2 cellular contexts compared by ENCODE assay signal in genomic region chr9:98379572-98379971, GRCh38.
TF ChIP-seq lines count a peak whose summit lies in the region.

No MANE protein-coding gene starts in this region.

TF ChIP-seq in HCT116, 20 proteins besides CTCF, POLR2A, EP300 and RAD21 (continued from another document):
- no peak for TF ChIP-seq SP1 (IDR thresholded peaks at IDR 0.05; ENCODE audit: low read depth)
- TF ChIP-seq POLR2AphosphoS5 (IDR thresholded peaks at IDR 0.05; ENCODE audit: low read depth, low read length): no peak
- TF ChIP-seq SRF (IDR thresholded peaks at IDR 0.05; ENCODE audit: low read depth): no peak
- no peak for TF ChIP-seq EZH2phosphoT487 (IDR thresholded peaks at IDR 0.05; ENCODE audit: borderline replicate concordance)
- no peak for TF ChIP-seq JUND (IDR thresholded peaks at IDR 0.05)
- no peak for TF ChIP-seq ELF1 (IDR thresholded peaks at IDR 0.05; ENCODE audit: borderline replicate concordance, low read depth)
- no peak for TF ChIP-seq CEBPB (IDR thresholded peaks at IDR 0.05; ENCODE audit: low read depth)
- no peak for TF ChIP-seq REST (IDR thresholded peaks at IDR 0.05; ENCODE audit: low read depth)
- TF ChIP-seq ATF3 (IDR thresholded peaks at IDR 0.05): no peak
- TF ChIP-seq ZBTB33 (IDR thresholded peaks at IDR 0.05; ENCODE audit: extremely low read depth, insufficient replicate concordance, low read length): no peak
- TF ChIP-seq MAX (IDR thresholded peaks at IDR 0.05): no peak

TF ChIP-seq in K562, 482 proteins besides CTCF, POLR2A, EP300 and RAD21 (continued from another document):
- TF ChIP-seq RBM34 (IDR thresholded peaks at IDR 0.05; ENCODE audit: borderline replicate concordance, insufficient read depth, low read length) (no peak), RUNX1 (IDR thresholded peaks at IDR 0.05; ENCODE audit: low read depth) (no peak), RNF219 (CRISPR knock-in tag; IDR thresholded peaks at IDR 0.05) (no peak), TBP (optimal IDR thresholded peaks at IDR 0.05; ENCODE audit: low read depth, low read length) (no peak), CEBPZ (IDR thresholded peaks at IDR 0.05; ENCODE audit: borderline replicate concordance, low read depth, low read length) (no peak), ZNF316 (IDR thresholded peaks at IDR 0.05) (no peak), SAFB (IDR thresholded peaks at IDR 0.05; ENCODE audit: borderline replicate concordance, low read depth, low read length) (no peak), SMAD2 (IDR thresholded peaks at IDR 0.05; ENCODE audit: low read depth, low read length) (no peak), ZNF583 (CRISPR knock-in tag; IDR thresholded peaks at IDR 0.05) (no peak), FOSL1 (tag; conservative IDR thresholded peaks at IDR 0.05) (no peak), ZNF644 (tag; IDR thresholded peaks at IDR 0.05; ENCODE audit: low read depth) (no peak), PHF8 (IDR thresholded peaks at IDR 0.05; ENCODE audit: borderline replicate concordance, low read length) (no peak), GTF2B (IDR thresholded peaks at IDR 0.05; ENCODE audit: extremely low read depth, insufficient read length) (no peak), ZNF384 (IDR thresholded peaks at IDR 0.05; ENCODE audit: low read depth, low read length) (no peak), ZFP30 (CRISPR knock-in tag; IDR thresholded peaks at IDR 0.05; ENCODE audit: borderline replicate concordance) (no peak), BCOR (IDR thresholded peaks at IDR 0.05) (peak; percentile 67), ZNF431 (CRISPR knock-in tag; IDR thresholded peaks at IDR 0.05) (no peak), E2F1 (CRISPR knock-in tag; IDR thresholded peaks at IDR 0.05) (no peak), EZH2 (IDR thresholded peaks at IDR 0.05; ENCODE audit: borderline replicate concordance, low read depth, low read length) (no peak), FUS (optimal IDR thresholded peaks at IDR 0.05; ENCODE audit: low read depth, low read length) (no peak), PTRF (tag; IDR thresholded peaks at IDR 0.05) (no peak), CHD2 (IDR thresholded peaks at IDR 0.05; ENCODE audit: low read depth, low read length) (no peak), KAT7 (CRISPR knock-in tag; IDR thresholded peaks at IDR 0.05; ENCODE audit: borderline replicate concordance) (no peak)
